Comparison of ENCODE assay signal across 7 cellular contexts in the genomic region with DNA sequence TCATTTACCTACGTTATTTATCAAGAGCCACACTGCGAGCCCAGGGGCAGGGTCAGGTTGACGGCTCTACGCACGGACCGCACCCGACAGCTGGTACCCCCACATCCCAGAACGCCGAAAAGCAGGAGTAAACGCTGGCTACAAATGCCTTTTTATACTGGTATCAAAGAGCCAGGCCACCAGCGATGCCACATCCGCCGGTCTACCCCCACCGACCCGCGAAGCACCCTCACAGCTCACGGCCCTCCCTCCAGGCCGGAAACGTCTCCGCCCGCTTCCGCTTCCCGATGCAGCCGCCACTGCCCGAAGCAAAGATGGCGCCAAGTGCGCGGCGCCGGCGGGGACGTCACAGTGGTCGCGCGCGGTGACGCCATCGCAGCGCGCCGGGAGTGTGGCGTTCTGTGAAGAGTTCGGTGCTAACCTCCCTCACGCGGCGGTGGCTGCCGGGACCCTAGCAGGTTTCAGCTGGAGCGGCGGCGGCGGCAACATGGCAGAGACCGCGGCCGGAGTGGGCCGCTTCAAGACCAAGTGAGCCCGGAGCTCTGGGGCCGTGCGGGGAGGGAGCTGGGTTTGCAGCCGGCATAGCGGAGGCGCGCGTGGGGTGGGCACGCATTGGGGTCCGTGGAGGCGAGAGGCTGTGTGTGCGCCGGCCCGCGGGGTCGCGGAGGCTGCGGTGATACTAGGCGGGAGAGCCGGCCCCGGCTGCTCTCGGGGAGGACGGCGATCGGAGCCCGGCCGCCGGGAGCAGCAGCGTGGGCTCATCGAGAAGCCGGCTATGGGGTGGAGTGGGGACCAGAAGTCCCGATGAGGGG. TPM values are rescaled to one million over a fixed set of nuclear protein-coding genes. Genes with fewer than 3 reads are reported as not detected.
DNase-seq lines count a peak whose midpoint lies in the region; ATAC-seq and TF ChIP-seq lines count a peak whose summit lies in the region.

A gene (plus strand): TSS at position 376 of the 812 bp plus-strand sequence. CDS start 112 bp downstream, at position 488.

- H3K36me3 ChIP-seq in hepatocyte (replicated peaks; ENCODE audit: insufficient read depth, low read depth), result no peaks in the 10 kb centered on the region

- peak within 1 kb of the TSS; percentile 77 for H3K4me3 ChIP-seq in hepatocyte

- H3K27ac ChIP-seq in hepatocyte, result peak within 1 kb of the TSS; percentile 94

- peak within 1 kb of the TSS; percentile 94 for H2AFZ ChIP-seq in hepatocyte

- peak within 1 kb of the TSS; percentile 90 for H3K4me2 ChIP-seq in hepatocyte

- H3K79me2 ChIP-seq in hepatocyte, result peaks cover 26% of the 10 kb centered on the region

- no peaks in the 10 kb centered on the region for H3K9me3 ChIP-seq in hepatocyte (ENCODE audit: low read depth)

- no peaks in the 10 kb centered on the region for H4K20me1 ChIP-seq in hepatocyte (ENCODE audit: insufficient read depth, poor library complexity, severe bottlenecking)

- peak; percentile 37 for ATAC-seq in GM18508 (IDR thresholded peaks at IDR 0.05; ENCODE audit: insufficient read depth, unreplicated experiment)
- peak; percentile 85 for ATAC-seq in HG02970 (IDR thresholded peaks at IDR 0.05; ENCODE audit: low FRiP score, unreplicated experiment)

- no peaks in the 10 kb centered on the region for H3K9me2 ChIP-seq in hepatocyte (replicated peaks; ENCODE audit: insufficient read depth)

- H3K27me3 ChIP-seq in hepatocyte, result no peaks in the 10 kb centered on the region

- 2% methylated on average over 81 of the region's 87 CpGs for WGBS in hepatocyte (ENCODE audit: low lambda C conversion rate, missing lambda C conversion rate)

- peak; percentile 60 for DNase-seq in NCI-H2029 treated with DMSO at 0.1 percent for 48 hours (lab: John Stamatoyannopoulos, UW)
- peak; percentile 90 for DNase-seq in T1000 (lab: John Stamatoyannopoulos, UW)
- DNase-seq in astrocyte of the hippocampus (ENCODE audit: low read depth, low spot score), result peak; percentile 99
- DNase-seq in hepatocyte (ENCODE audit: low spot score), result peak; percentile 96
- DNase-seq in retina, result peak; percentile 99

- H3K4me1 ChIP-seq in hepatocyte (ENCODE audit: insufficient read depth), result peaks cover 11% of the 10 kb centered on the region

- no peak for TF ChIP-seq CTCF in hepatocyte (IDR thresholded peaks at IDR 0.05; ENCODE audit: poor library complexity)

RNA-seq across cellular contexts. Expression of the gene that starts here (rescaled TPM):
- total RNA-seq in hepatocyte, result 19.9 and 24.2 TPM in 2 replicates
- polyA plus RNA-seq in hepatocyte, result 48.5 and 56.3 TPM in 2 replicates

Comparison
In these comparisons a context has a peak if more than half of its experiments do, and no peak if none do; other contexts are left out.
1. Peak in every context shown above with its lines: DNase-seq, ATAC-seq, H3K4me3 ChIP-seq and H3K27ac ChIP-seq.